Comparison of ENCODE assay signal across 12 cellular contexts in genomic region chr18:10927290-10927979, GRCh38.
DNase-seq lines count a peak whose midpoint lies in the region; ATAC-seq and TF ChIP-seq lines count a peak whose summit lies in the region.
"Had no signal": no experiment of that assay in that cellular context is flagged by ENCODE, and none has a peak within 500 bp of the region (broad histone marks: within the 10 kb centered on the region; RNA-seq: fewer than 3 reads in every experiment).

No MANE protein-coding gene starts in this region.

- intact Hi-C loops in esophagus muscularis mucosa (cut with DNase I) = no loop called here
- intact Hi-C loops in PC-9 (cut with micrococcal nuclease; ENCODE audit: unreplicated experiment) = no loop called here
- intact Hi-C loops in gastrocnemius medialis (cut with DNase I; ENCODE audit: low total_unique reads) = no loop called here

- WGBS in esophagus muscularis mucosa = 69% methylated on average over 12 of the region's 12 CpGs

- H3K4me1 Mint-ChIP-seq in nephron progenitor cell = peaks cover 58% of the 10 kb centered on the region

- H3K27ac ChIP-seq in esophagus muscularis mucosa (replicated peaks in 1 of 4) = peak overlapping the region; percentile 30 to 65 (median 56)
- H3K27ac ChIP-seq in PC-9 = no peak overlapping the region
- no peak overlapping the region for H3K27ac ChIP-seq in gastrocnemius medialis
- H3K27ac ChIP-seq: A549 had no signal

- POLR2A ChIA-PET in PC-9 (lab: Charles Lee; ENCODE audit: unreplicated experiment) = no interaction called here

- BruUV-seq in PC-9 (replicated peaks; lab: Mats Ljungman, UMichigan) = no TSS peak

- no peaks in the 10 kb centered on the region for H3F3A ChIP-seq in PC-9 (ENCODE audit: insufficient read depth, low read depth)

- no peak for TF ChIP-seq EP300 in esophagus muscularis mucosa (IDR thresholded peaks at IDR 0.05)

- H4K20me1 ChIP-seq in PC-9 (ENCODE audit: insufficient read depth) = no peaks in the 10 kb centered on the region

- in situ Hi-C loops in gastrocnemius medialis (cut with MboI; ENCODE audit: low sequenced_read_pairs in 4 of 4) = no loop called here

- peak; percentile 76 for DNase-seq in A172 (ENCODE audit: low spot score)
- DNase-seq in LHCN-M2 (ENCODE audit: low read depth) = peak; percentile 68
- no peak for DNase-seq in esophagus muscularis mucosa (ENCODE audit: extremely low spot score)
- DNase-seq in nephron progenitor cell = no peak
- no peak for DNase-seq in NK-92 (lab: John Stamatoyannopoulos, UW; ENCODE audit: unreplicated experiment)
- DNase-seq in PC-9 = no peak
- DNase-seq in gastrocnemius medialis = no peak
- DNase-seq: activated CD8-positive, alpha-beta memory T cell treated with anti-CD3 and anti-CD28 coated beads, Interleukin-2, amount 50 U/mL, for 48 hours; cerebellar nuclear complex; NCI-H2171 had no signal

- H3K4me1 ChIP-seq in esophagus muscularis mucosa (peaks cover 0 to 28% (median 7%) of the 10 kb centered on the region in 4 donors), PC-9 (replicated peaks; ENCODE audit: insufficient read depth) (no peaks in the 10 kb centered on the region), gastrocnemius medialis (peaks cover 0 to 8% of the 10 kb centered on the region in 2 donors)
- H3K4me1 ChIP-seq: A549 had no signal

- no peak for TF ChIP-seq POLR2A in esophagus muscularis mucosa (IDR thresholded peaks at IDR 0.05; ENCODE audit: low read depth)
- no peak for TF ChIP-seq POLR2A in gastrocnemius medialis (IDR thresholded peaks at IDR 0.05)

- H3K9me3 Mint-ChIP-seq in nephron progenitor cell = no peaks in the 10 kb centered on the region

- peak overlapping the region in 3 of 4 donors; percentile 18 to 25 (median 21) for H3K4me3 ChIP-seq in esophagus muscularis mucosa
- H3K4me3 ChIP-seq in PC-9 = no peak overlapping the region
- no peak overlapping the region for H3K4me3 ChIP-seq in gastrocnemius medialis
- H3K4me3 ChIP-seq: A549 had no signal

- peaks cover 0 to 6% (median 0%) of the 10 kb centered on the region in 4 donors for H3K27me3 ChIP-seq in esophagus muscularis mucosa
- H3K27me3 ChIP-seq in PC-9 (ENCODE audit: insufficient read depth, low read depth) = peaks cover 59% of the 10 kb centered on the region
- peaks cover 0 to 11% (median 6%) of the 10 kb centered on the region in 3 donors for H3K27me3 ChIP-seq in gastrocnemius medialis

- H2AFZ ChIP-seq in PC-9 = no peak overlapping the region

- H3K79me2 ChIP-seq in PC-9 (ENCODE audit: low read depth) = no peaks in the 10 kb centered on the region

- no peak overlapping the region for H3K4me2 ChIP-seq in PC-9
- H3K4me2 ChIP-seq: A549 had no signal

- ATAC-seq in gastrocnemius medialis (no peak), GM18511 (IDR thresholded peaks at IDR 0.05; ENCODE audit: unreplicated experiment) (no peak)
- ATAC-seq: A549 had no signal

- no peaks in the 10 kb centered on the region for H3K9me2 ChIP-seq in PC-9 (ENCODE audit: insufficient read depth)

- CTCF ChIA-PET in PC-9 (lab: Charles Lee) = no interaction called here

- no peaks in the 10 kb centered on the region for H3K9me3 ChIP-seq in esophagus muscularis mucosa
- no peaks in the 10 kb centered on the region for H3K9me3 ChIP-seq in PC-9 (ENCODE audit: insufficient read depth, low read depth)
- H3K9me3 ChIP-seq in gastrocnemius medialis = no peaks in the 10 kb centered on the region
- H3K9me3 ChIP-seq: A549 had no signal

- H3K4me3 Mint-ChIP-seq in nephron progenitor cell = peak overlapping the region; percentile 41

- H3K36me3 ChIP-seq in esophagus muscularis mucosa (no peaks in the 10 kb centered on the region), PC-9 (ENCODE audit: low read depth) (no peaks in the 10 kb centered on the region), gastrocnemius medialis (no peaks in the 10 kb centered on the region)

- peaks cover 10% of the 10 kb centered on the region for H3K27me3 Mint-ChIP-seq in nephron progenitor cell (ENCODE audit: low read depth, poor library complexity)

- TF ChIP-seq CTCF in esophagus muscularis mucosa (IDR thresholded peaks at IDR 0.05) (no peak), nephron progenitor cell (IDR thresholded peaks at IDR 0.05) (no peak), PC-9 (conservative IDR thresholded peaks at IDR 0.05) (no peak), gastrocnemius medialis (IDR thresholded peaks at IDR 0.05 in 4 of 5, conservative IDR thresholded peaks at IDR 0.05 in 1 of 5) (no peak)

- H3K36me3 Mint-ChIP-seq in nephron progenitor cell (ENCODE audit: low read depth) = no peaks in the 10 kb centered on the region

- peak overlapping the region; percentile 58 for H3K27ac Mint-ChIP-seq in nephron progenitor cell

Comparison
In these comparisons a context has a peak if more than half of its experiments do, and no peak if none do; other contexts are left out.
1. DNase-seq: peak in A172 (single experiment) and LHCN-M2 (single experiment); none in esophagus muscularis mucosa (single experiment), nephron progenitor cell (single experiment), NK-92 (single experiment), PC-9 (0 of 2) and gastrocnemius medialis (0 of 2).
2. H3K27ac ChIP-seq: peak in esophagus muscularis mucosa (4 of 4); none in PC-9 (single experiment) and gastrocnemius medialis (0 of 4).
3. H3K4me3 ChIP-seq: peak in esophagus muscularis mucosa (3 of 4); none in PC-9 (single experiment) and gastrocnemius medialis (0 of 4).